In genomic region chr3:8366214-8366613, GRCh38 we compare ENCODE assay signal across 27 cellular contexts.
DNase-seq lines count a peak whose midpoint lies in the region; ATAC-seq and TF ChIP-seq lines count a peak whose summit lies in the region.
"Had no signal": no experiment of that assay in that cellular context is flagged by ENCODE, and none has a peak within 500 bp of the region (broad histone marks: within the 10 kb centered on the region; RNA-seq: fewer than 3 reads in every experiment).

No MANE protein-coding gene starts in this region.

- ATAC-seq in HG03432 (IDR thresholded peaks at IDR 0.05; ENCODE audit: unreplicated experiment), result no peak
- ATAC-seq: K562 had no signal

- TF ChIP-seq CTCF in type B pancreatic cell (conservative IDR thresholded peaks at IDR 0.05), result peak; percentile 58

- no peaks in the 10 kb centered on the region for H3K4me1 Mint-ChIP-seq in activated CD4-positive, alpha-beta T cell treated with anti-CD3 and anti-CD28 coated beads, Interleukin-2, amount 10 ng/mL, durations not matched to agents 24 days and 14 days
- peaks cover 10% of the 10 kb centered on the region for H3K4me1 Mint-ChIP-seq in type B pancreatic cell (ENCODE audit: unreplicated experiment)
- H3K4me1 Mint-ChIP-seq: CD14-positive monocyte had no signal

- H3K27ac Mint-ChIP-seq in activated CD4-positive, alpha-beta T cell treated with anti-CD3 and anti-CD28 coated beads, Interleukin-2, amount 10 ng/mL, durations not matched to agents 24 days and 14 days, result no peak overlapping the region
- H3K27ac Mint-ChIP-seq in type B pancreatic cell, result no peak overlapping the region
- H3K27ac Mint-ChIP-seq: CD14-positive monocyte, HFFc6 had no signal

- intact Hi-C loops in activated CD4-positive, alpha-beta T cell treated with anti-CD3 and anti-CD28 coated beads, Interleukin-2, amount 10 ng/mL, durations not matched to agents 24 days and 14 days (cut with micrococcal nuclease), result no loop called here

- no peaks in the 10 kb centered on the region for H3K36me3 Mint-ChIP-seq in activated CD4-positive, alpha-beta T cell treated with anti-CD3 and anti-CD28 coated beads, Interleukin-2, amount 10 ng/mL, durations not matched to agents 24 days and 14 days (ENCODE audit: low read depth)
- H3K36me3 Mint-ChIP-seq in type B pancreatic cell, result no peaks in the 10 kb centered on the region
- H3K36me3 Mint-ChIP-seq: CD14-positive monocyte had no signal

- H3K4me3 Mint-ChIP-seq in activated CD4-positive, alpha-beta T cell treated with anti-CD3 and anti-CD28 coated beads, Interleukin-2, amount 10 ng/mL, durations not matched to agents 24 days and 14 days, result no peak overlapping the region
- H3K4me3 Mint-ChIP-seq in type B pancreatic cell, result peak overlapping the region; percentile 38
- H3K4me3 Mint-ChIP-seq: CD14-positive monocyte, HFFc6 had no signal

- peaks cover 13% of the 10 kb centered on the region for H3K27me3 Mint-ChIP-seq in activated CD4-positive, alpha-beta T cell treated with anti-CD3 and anti-CD28 coated beads, Interleukin-2, amount 10 ng/mL, durations not matched to agents 24 days and 14 days
- no peaks in the 10 kb centered on the region for H3K27me3 Mint-ChIP-seq in type B pancreatic cell

- DNase-seq in activated CD4-positive, alpha-beta T cell treated with anti-CD3 and anti-CD28 coated beads, Interleukin-2, amount 10 ng/mL, durations not matched to agents 24 days and 14 days, result peak; percentile 4
- DNase-seq in activated CD4-positive, alpha-beta T cell treated with anti-CD3 and anti-CD28 coated beads for 4 hours, result no peak
- DNase-seq in foreskin melanocyte, result peak; percentile 83
- peak; percentile 58 for DNase-seq in pons (ENCODE audit: low spot score)
- no peak for DNase-seq in type B pancreatic cell (ENCODE audit: extremely low spot score, unreplicated experiment)
- no peak for DNase-seq in NCI-H1436 (lab: John Stamatoyannopoulos, UW)
- DNase-seq in NCI-H524 treated with DMSO at 0.1 percent for 48 hours (lab: John Stamatoyannopoulos, UW), result no peak
- DNase-seq: AML-193; DMS153; DND-41; GOT3; HFFc6; Kasumi-1; NCI-H1092 treated with DMSO at 0.1 percent for 48 hours; NCI-H146; NCI-H1930; NCI-H2107; NCI-H446; NCI-H526; NCI-H82; NK-92 treated with Interleukin-12 subunit alpha and Interleukin-12 subunit beta, amount 100 ng/mL, for 24 hours; PC-9; Right ventricle myocardium superior; RPMI8226 had no signal

- H3K9me3 Mint-ChIP-seq in activated CD4-positive, alpha-beta T cell treated with anti-CD3 and anti-CD28 coated beads, Interleukin-2, amount 10 ng/mL, durations not matched to agents 24 days and 14 days, result peaks cover 5% of the 10 kb centered on the region
- no peaks in the 10 kb centered on the region for H3K9me3 Mint-ChIP-seq in type B pancreatic cell
- H3K9me3 Mint-ChIP-seq: HFFc6 had no signal

Comparison
In these comparisons a context has a peak if more than half of its experiments do, and no peak if none do; other contexts are left out.
1. DNase-seq: peak in activated CD4-positive, alpha-beta T cell treated with anti-CD3 and anti-CD28 coated beads, Interleukin-2, amount 10 ng/mL, durations not matched to agents 24 days and 14 days (single experiment), foreskin melanocyte (single experiment) and pons (single experiment); none in activated CD4-positive, alpha-beta T cell treated with anti-CD3 and anti-CD28 coated beads for 4 hours (0 of 2), type B pancreatic cell (single experiment), NCI-H1436 (single experiment) and NCI-H524 treated with DMSO at 0.1 percent for 48 hours (single experiment).